ENCODE assay signal across 1 cellular context in the genomic region with DNA sequence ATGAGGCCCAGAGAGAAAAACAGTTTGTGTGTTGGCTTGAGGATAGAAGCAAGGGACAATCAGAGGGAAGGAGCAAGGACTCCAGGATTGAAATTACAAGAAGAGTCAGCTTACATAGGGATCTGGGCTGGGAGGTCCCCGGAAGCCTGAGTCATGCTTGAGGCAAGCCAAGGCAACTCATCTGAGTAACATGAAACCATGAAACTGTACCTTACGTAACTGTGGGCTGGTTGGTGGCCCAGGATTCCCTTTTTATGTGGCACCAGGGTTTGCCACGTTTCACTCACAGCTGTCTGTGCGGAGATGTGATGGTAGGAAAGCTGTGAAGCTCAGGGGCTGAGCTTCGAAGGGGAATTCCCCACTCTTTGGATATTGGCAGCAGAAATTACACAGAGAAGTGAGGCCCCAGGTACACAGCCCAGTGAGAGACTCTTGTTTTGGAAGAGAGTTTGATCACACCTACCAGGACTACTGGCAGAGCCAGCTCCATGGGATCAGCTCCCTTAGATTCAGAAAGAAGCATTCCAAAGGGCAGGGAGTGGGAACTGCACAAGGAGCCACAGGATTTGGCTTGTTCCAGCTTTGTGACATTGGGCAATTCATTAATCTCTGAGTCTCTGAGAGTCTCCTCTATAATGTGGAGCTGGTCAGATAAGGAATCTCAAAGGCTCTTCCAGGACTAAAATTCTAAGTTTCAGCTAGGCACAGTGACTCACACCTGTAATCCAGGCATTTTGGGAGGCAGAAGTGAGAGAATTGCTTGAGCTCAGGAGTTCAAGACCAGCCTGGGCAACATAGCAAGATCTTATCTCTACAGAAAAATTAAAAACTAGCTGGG.
A peak's percentile ranks its signal among the peaks of the same experiment; 100 is the strongest.
TF ChIP-seq lines count a peak whose summit lies in the region.

No MANE protein-coding gene starts in this region.

TF ChIP-seq in GM12878, 131 proteins besides CTCF, POLR2A, EP300 and RAD21 (continued from another document and continues in another):
- TF ChIP-seq MYC (IDR thresholded peaks at IDR 0.05; ENCODE audit: insufficient read depth, insufficient read length, insufficient replicate concordance, low read length, severe bottlenecking): no peak
- TF ChIP-seq, protein P1, sequence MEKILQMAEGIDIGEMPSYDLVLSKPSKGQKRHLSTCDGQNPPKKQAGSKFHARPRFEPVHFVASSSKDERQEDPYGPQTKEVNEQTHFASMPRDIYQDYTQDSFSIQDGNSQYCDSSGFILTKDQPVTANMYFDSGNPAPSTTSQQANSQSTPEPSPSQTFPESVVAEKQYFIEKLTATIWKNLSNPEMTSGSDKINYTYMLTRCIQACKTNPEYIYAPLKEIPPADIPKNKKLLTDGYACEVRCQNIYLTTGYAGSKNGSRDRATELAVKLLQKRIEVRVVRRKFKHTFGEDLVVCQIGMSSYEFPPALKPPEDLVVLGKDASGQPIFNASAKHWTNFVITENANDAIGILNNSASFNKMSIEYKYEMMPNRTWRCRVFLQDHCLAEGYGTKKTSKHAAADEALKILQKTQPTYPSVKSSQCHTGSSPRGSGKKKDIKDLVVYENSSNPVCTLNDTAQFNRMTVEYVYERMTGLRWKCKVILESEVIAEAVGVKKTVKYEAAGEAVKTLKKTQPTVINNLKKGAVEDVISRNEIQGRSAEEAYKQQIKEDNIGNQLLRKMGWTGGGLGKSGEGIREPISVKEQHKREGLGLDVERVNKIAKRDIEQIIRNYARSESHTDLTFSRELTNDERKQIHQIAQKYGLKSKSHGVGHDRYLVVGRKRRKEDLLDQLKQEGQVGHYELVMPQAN (conservative IDR thresholded peaks at IDR 0.05): no peak
- no peak for TF ChIP-seq FOXK2 (IDR thresholded peaks at IDR 0.05)
- TF ChIP-seq DPF2 (IDR thresholded peaks at IDR 0.05): peak; percentile 59
- TF ChIP-seq BHLHE40 (IDR thresholded peaks at IDR 0.05; ENCODE audit: borderline replicate concordance in 1 of 2, low read depth in 2 of 2, low read length in 1 of 2): peak in 1 of 2 experiments; percentile 73; a peak in 1 of 4 replicates
- TF ChIP-seq ZNF274 (IDR thresholded peaks at IDR 0.05; ENCODE audit: insufficient read depth, insufficient read length): no peak
- TF ChIP-seq RELA (IDR thresholded peaks at IDR 0.05; ENCODE audit: borderline replicate concordance, partially characterized antibody): no peak
- TF ChIP-seq SREBF2 (IDR thresholded peaks at IDR 0.05; ENCODE audit: low read length): no peak
- no peak for TF ChIP-seq EZH2 (IDR thresholded peaks at IDR 0.05; ENCODE audit: borderline replicate concordance, control insufficient read depth, low read depth, low read length)
- no peak for TF ChIP-seq YY1 (IDR thresholded peaks at IDR 0.05; ENCODE audit: low read depth, low read length)
- no peak for TF ChIP-seq TCF3 (IDR thresholded peaks at IDR 0.05; ENCODE audit: borderline replicate concordance, insufficient read depth, low read depth, low read length)
- no peak for TF ChIP-seq NBN (IDR thresholded peaks at IDR 0.05)
- TF ChIP-seq ZNF24 (IDR thresholded peaks at IDR 0.05): no peak
- TF ChIP-seq, protein P2, sequence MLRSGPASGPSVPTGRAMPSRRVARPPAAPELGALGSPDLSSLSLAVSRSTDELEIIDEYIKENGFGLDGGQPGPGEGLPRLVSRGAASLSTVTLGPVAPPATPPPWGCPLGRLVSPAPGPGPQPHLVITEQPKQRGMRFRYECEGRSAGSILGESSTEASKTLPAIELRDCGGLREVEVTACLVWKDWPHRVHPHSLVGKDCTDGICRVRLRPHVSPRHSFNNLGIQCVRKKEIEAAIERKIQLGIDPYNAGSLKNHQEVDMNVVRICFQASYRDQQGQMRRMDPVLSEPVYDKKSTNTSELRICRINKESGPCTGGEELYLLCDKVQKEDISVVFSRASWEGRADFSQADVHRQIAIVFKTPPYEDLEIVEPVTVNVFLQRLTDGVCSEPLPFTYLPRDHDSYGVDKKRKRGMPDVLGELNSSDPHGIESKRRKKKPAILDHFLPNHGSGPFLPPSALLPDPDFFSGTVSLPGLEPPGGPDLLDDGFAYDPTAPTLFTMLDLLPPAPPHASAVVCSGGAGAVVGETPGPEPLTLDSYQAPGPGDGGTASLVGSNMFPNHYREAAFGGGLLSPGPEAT (IDR thresholded peaks at IDR 0.05; ENCODE audit: low read depth): peak; percentile 38; the same call in 1 of the 2 replicates
- TF ChIP-seq ATF7 (IDR thresholded peaks at IDR 0.05; ENCODE audit: low read depth): peak; percentile 80; the same call in 1 of the 2 replicates
- TF ChIP-seq HDAC2 (IDR thresholded peaks at IDR 0.05): no peak
- TF ChIP-seq IRF4 (IDR thresholded peaks at IDR 0.05; ENCODE audit: low read depth, low read length): peak; percentile 74; the same call in 1 of the 2 replicates
- no peak for TF ChIP-seq SMARCA5 (IDR thresholded peaks at IDR 0.05)
- TF ChIP-seq, protein P3, sequence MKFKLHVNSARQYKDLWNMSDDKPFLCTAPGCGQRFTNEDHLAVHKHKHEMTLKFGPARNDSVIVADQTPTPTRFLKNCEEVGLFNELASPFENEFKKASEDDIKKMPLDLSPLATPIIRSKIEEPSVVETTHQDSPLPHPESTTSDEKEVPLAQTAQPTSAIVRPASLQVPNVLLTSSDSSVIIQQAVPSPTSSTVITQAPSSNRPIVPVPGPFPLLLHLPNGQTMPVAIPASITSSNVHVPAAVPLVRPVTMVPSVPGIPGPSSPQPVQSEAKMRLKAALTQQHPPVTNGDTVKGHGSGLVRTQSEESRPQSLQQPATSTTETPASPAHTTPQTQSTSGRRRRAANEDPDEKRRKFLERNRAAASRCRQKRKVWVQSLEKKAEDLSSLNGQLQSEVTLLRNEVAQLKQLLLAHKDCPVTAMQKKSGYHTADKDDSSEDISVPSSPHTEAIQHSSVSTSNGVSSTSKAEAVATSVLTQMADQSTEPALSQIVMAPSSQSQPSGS (IDR thresholded peaks at IDR 0.05; ENCODE audit: low read length): peak; percentile 68; the same call in 1 of the 2 replicates
- peak; percentile 86 for TF ChIP-seq TCF7 (IDR thresholded peaks at IDR 0.05; ENCODE audit: borderline replicate concordance)
- no peak for TF ChIP-seq RB1 (IDR thresholded peaks at IDR 0.05; ENCODE audit: borderline replicate concordance)
- TF ChIP-seq TCF12 (IDR thresholded peaks at IDR 0.05; ENCODE audit: low read depth, low read length): peak; percentile 42; the same call in 1 of the 2 replicates
- TF ChIP-seq, protein P4, sequence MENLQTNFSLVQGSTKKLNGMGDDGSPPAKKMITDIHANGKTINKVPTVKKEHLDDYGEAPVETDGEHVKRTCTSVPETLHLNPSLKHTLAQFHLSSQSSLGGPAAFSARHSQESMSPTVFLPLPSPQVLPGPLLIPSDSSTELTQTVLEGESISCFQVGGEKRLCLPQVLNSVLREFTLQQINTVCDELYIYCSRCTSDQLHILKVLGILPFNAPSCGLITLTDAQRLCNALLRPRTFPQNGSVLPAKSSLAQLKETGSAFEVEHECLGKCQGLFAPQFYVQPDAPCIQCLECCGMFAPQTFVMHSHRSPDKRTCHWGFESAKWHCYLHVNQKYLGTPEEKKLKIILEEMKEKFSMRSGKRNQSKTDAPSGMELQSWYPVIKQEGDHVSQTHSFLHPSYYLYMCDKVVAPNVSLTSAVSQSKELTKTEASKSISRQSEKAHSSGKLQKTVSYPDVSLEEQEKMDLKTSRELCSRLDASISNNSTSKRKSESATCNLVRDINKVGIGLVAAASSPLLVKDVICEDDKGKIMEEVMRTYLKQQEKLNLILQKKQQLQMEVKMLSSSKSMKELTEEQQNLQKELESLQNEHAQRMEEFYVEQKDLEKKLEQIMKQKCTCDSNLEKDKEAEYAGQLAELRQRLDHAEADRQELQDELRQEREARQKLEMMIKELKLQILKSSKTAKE (IDR thresholded peaks at IDR 0.05; ENCODE audit: low read depth, poor library complexity, severe bottlenecking): peak; percentile 74
- TF ChIP-seq NR2C1 (IDR thresholded peaks at IDR 0.05): no peak
- TF ChIP-seq RUNX3 (IDR thresholded peaks at IDR 0.05; ENCODE audit: low read length): peak; percentile 92
- no peak for TF ChIP-seq MEF2A (IDR thresholded peaks at IDR 0.05; ENCODE audit: insufficient read depth, low read depth, low read length)
- TF ChIP-seq CEBPB (IDR thresholded peaks at IDR 0.05; ENCODE audit: borderline replicate concordance in 1 of 2, low read depth in 2 of 2, low read length in 2 of 2): no peak
- TF ChIP-seq MEF2B (IDR thresholded peaks at IDR 0.05; ENCODE audit: partially characterized antibody, poor library complexity, severe bottlenecking): peak; percentile 14
- no peak for TF ChIP-seq HDAC6 (IDR thresholded peaks at IDR 0.05; ENCODE audit: unreplicated experiment)
- peak; percentile 72; the same call in 1 of the 2 replicates for TF ChIP-seq PAX5 (IDR thresholded peaks at IDR 0.05; ENCODE audit: borderline replicate concordance, low read depth, low read length)
- TF ChIP-seq, protein P5, sequence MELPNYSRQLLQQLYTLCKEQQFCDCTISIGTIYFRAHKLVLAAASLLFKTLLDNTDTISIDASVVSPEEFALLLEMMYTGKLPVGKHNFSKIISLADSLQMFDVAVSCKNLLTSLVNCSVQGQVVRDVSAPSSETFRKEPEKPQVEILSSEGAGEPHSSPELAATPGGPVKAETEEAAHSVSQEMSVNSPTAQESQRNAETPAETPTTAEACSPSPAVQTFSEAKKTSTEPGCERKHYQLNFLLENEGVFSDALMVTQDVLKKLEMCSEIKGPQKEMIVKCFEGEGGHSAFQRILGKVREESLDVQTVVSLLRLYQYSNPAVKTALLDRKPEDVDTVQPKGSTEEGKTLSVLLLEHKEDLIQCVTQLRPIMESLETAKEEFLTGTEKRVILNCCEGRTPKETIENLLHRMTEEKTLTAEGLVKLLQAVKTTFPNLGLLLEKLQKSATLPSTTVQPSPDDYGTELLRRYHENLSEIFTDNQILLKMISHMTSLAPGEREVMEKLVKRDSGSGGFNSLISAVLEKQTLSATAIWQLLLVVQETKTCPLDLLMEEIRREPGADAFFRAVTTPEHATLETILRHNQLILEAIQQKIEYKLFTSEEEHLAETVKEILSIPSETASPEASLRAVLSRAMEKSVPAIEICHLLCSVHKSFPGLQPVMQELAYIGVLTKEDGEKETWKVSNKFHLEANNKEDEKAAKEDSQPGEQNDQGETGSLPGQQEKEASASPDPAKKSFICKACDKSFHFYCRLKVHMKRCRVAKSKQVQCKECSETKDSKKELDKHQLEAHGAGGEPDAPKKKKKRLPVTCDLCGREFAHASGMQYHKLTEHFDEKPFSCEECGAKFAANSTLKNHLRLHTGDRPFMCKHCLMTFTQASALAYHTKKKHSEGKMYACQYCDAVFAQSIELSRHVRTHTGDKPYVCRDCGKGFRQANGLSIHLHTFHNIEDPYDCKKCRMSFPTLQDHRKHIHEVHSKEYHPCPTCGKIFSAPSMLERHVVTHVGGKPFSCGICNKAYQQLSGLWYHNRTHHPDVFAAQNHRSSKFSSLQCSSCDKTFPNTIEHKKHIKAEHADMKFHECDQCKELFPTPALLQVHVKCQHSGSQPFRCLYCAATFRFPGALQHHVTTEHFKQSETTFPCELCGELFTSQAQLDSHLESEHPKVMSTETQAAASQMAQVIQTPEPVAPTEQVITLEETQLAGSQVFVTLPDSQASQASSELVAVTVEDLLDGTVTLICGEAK (IDR thresholded peaks at IDR 0.05; ENCODE audit: borderline replicate concordance): no peak
- peak; percentile 50 for TF ChIP-seq JUNB (IDR thresholded peaks at IDR 0.05)
- TF ChIP-seq, protein P6, sequence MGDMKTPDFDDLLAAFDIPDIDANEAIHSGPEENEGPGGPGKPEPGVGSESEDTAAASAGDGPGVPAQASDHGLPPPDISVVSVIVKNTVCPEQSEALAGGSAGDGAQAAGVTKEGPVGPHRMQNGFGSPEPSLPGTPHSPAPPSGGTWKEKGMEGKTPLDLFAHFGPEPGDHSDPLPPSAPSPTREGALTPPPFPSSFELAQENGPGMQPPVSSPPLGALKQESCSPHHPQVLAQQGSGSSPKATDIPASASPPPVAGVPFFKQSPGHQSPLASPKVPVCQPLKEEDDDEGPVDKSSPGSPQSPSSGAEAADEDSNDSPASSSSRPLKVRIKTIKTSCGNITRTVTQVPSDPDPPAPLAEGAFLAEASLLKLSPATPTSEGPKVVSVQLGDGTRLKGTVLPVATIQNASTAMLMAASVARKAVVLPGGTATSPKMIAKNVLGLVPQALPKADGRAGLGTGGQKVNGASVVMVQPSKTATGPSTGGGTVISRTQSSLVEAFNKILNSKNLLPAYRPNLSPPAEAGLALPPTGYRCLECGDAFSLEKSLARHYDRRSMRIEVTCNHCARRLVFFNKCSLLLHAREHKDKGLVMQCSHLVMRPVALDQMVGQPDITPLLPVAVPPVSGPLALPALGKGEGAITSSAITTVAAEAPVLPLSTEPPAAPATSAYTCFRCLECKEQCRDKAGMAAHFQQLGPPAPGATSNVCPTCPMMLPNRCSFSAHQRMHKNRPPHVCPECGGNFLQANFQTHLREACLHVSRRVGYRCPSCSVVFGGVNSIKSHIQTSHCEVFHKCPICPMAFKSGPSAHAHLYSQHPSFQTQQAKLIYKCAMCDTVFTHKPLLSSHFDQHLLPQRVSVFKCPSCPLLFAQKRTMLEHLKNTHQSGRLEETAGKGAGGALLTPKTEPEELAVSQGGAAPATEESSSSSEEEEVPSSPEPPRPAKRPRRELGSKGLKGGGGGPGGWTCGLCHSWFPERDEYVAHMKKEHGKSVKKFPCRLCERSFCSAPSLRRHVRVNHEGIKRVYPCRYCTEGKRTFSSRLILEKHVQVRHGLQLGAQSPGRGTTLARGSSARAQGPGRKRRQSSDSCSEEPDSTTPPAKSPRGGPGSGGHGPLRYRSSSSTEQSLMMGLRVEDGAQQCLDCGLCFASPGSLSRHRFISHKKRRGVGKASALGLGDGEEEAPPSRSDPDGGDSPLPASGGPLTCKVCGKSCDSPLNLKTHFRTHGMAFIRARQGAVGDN (IDR thresholded peaks at IDR 0.05): no peak
- TF ChIP-seq, protein P7, sequence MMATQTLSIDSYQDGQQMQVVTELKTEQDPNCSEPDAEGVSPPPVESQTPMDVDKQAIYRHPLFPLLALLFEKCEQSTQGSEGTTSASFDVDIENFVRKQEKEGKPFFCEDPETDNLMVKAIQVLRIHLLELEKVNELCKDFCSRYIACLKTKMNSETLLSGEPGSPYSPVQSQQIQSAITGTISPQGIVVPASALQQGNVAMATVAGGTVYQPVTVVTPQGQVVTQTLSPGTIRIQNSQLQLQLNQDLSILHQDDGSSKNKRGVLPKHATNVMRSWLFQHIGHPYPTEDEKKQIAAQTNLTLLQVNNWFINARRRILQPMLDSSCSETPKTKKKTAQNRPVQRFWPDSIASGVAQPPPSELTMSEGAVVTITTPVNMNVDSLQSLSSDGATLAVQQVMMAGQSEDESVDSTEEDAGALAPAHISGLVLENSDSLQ (IDR thresholded peaks at IDR 0.05): peak; percentile 38; the same call in 1 of the 2 replicates
- TF ChIP-seq CBX3 (IDR thresholded peaks at IDR 0.05; ENCODE audit: borderline replicate concordance, low read depth): no peak
- TF ChIP-seq PAX8 (IDR thresholded peaks at IDR 0.05): no peak
- TF ChIP-seq NRF1 (conservative IDR thresholded peaks at IDR 0.05; ENCODE audit: low read depth, low read length): no peak
- TF ChIP-seq KAT2A (conservative IDR thresholded peaks at IDR 0.05; ENCODE audit: control insufficient read depth, low read depth, low read length): no peak
- TF ChIP-seq ZNF622 (IDR thresholded peaks at IDR 0.05): no peak
- TF ChIP-seq SP1 (IDR thresholded peaks at IDR 0.05; ENCODE audit: low read depth, low read length): no peak
- TF ChIP-seq EED (IDR thresholded peaks at IDR 0.05; ENCODE audit: low read depth): peak; percentile 61
- no peak for TF ChIP-seq ZNF217 (IDR thresholded peaks at IDR 0.05)
- TF ChIP-seq IKZF1 (conservative IDR thresholded peaks at IDR 0.05): peak; percentile 69; the same call in 1 of the 2 replicates
- no peak for TF ChIP-seq EGR1 (IDR thresholded peaks at IDR 0.05; ENCODE audit: borderline replicate concordance in 1 of 2, low read depth in 2 of 2, low read length in 2 of 2)
- TF ChIP-seq RAD51 (IDR thresholded peaks at IDR 0.05): no peak
- TF ChIP-seq YBX1 (IDR thresholded peaks at IDR 0.05): no peak
- TF ChIP-seq MTA2 (IDR thresholded peaks at IDR 0.05; ENCODE audit: low read depth): peak; percentile 49; the same call in 1 of the 2 replicates
- TF ChIP-seq MTA3 (IDR thresholded peaks at IDR 0.05; ENCODE audit: borderline replicate concordance, low read length): no peak
